In genomic region chr17:1055751-1056645, GRCh38 we compare ENCODE assay signal across 9 cellular contexts. TPM values are rescaled to one million over a fixed set of nuclear protein-coding genes. Genes with fewer than 3 reads are reported as not detected.
A peak's percentile ranks its signal among the peaks of the same experiment; 100 is the strongest.
DNase-seq lines count a peak whose midpoint lies in the region; ATAC-seq and TF ChIP-seq lines count a peak whose summit lies in the region.
"Had no signal": no experiment of that assay in that cellular context is flagged by ENCODE, and none has a peak within 500 bp of the region (broad histone marks: within the 10 kb centered on the region; RNA-seq: fewer than 3 reads in every experiment).

No MANE protein-coding gene starts in this region.

- no peaks in the 10 kb centered on the region for H3K9me3 ChIP-seq in transverse colon

- no peaks in the 10 kb centered on the region for H3K27me3 ChIP-seq in transverse colon

- TF ChIP-seq CTCF in natural killer cell (IDR thresholded peaks at IDR 0.05) (peak; percentile 60), transverse colon (IDR thresholded peaks at IDR 0.05) (peak; percentile 59 to 73 (median 62))

- no peak for TF ChIP-seq EP300 in transverse colon (IDR thresholded peaks at IDR 0.05; ENCODE audit: low read depth)

- H3K36me3 ChIP-seq in transverse colon: peaks cover 0 to 51% (median 15%) of the 10 kb centered on the region in 4 donors

- 71% methylated on average over 21 of the region's 22 CpGs; no CpG with 5 or more reads in 1 of the 2 donors for WGBS in transverse colon (ENCODE audit: low coverage in 1 of 2), 2 donors

- H3K27ac Mint-ChIP-seq in natural killer cell: no peak overlapping the region
- H3K27ac Mint-ChIP-seq: stimulated activated naive CD8-positive, alpha-beta T cell treated with anti-CD3 and anti-CD28 coated beads, Interleukin-15, Interleukin-2, amounts not matched to agents 100 ng/mL and 50 ng/mL, for 24 hours had no signal

- H3K4me3 ChIP-seq in transverse colon: no peak overlapping the region

- in situ Hi-C loops in transverse colon (cut with MboI; ENCODE audit: low pct_ligation_motif_present in 1 of 4, low pct_unique_long_range_greater_than_20kb in 1 of 4, low sequenced_read_pairs in 3 of 4): no loop called here

- no peak overlapping the region for H3K27ac ChIP-seq in transverse colon

- no peak overlapping the region for H3K4me3 Mint-ChIP-seq in natural killer cell
- H3K4me3 Mint-ChIP-seq: stimulated activated naive CD8-positive, alpha-beta T cell treated with anti-CD3 and anti-CD28 coated beads, Interleukin-15, Interleukin-2, amounts not matched to agents 100 ng/mL and 50 ng/mL, for 24 hours had no signal

- no peaks in the 10 kb centered on the region for H3K9me3 Mint-ChIP-seq in natural killer cell
- H3K9me3 Mint-ChIP-seq: stimulated activated naive CD8-positive, alpha-beta T cell treated with anti-CD3 and anti-CD28 coated beads, Interleukin-15, Interleukin-2, amounts not matched to agents 100 ng/mL and 50 ng/mL, for 24 hours had no signal

- H3K4me1 ChIP-seq in transverse colon: no peaks in the 10 kb centered on the region

- peaks cover 22% of the 10 kb centered on the region for H3K36me3 Mint-ChIP-seq in natural killer cell

- H3K27me3 Mint-ChIP-seq in natural killer cell (ENCODE audit: low read depth in 2 of 2): no peaks in the 10 kb centered on the region
- H3K27me3 Mint-ChIP-seq: stimulated activated naive CD8-positive, alpha-beta T cell treated with anti-CD3 and anti-CD28 coated beads, Interleukin-15, Interleukin-2, amounts not matched to agents 100 ng/mL and 50 ng/mL, for 24 hours had no signal

- no peak for TF ChIP-seq POLR2A in erythroblast (IDR thresholded peaks at IDR 0.05; ENCODE audit: low read length)
- no peak for TF ChIP-seq POLR2A in transverse colon (IDR thresholded peaks at IDR 0.05)

- DNase-seq in ELR (ENCODE audit: low read depth) (peak; percentile 67), NAMALWA (ENCODE audit: low spot score) (peak; percentile 38), erythroblast (lab: John Stamatoyannopoulos, UW) (peak; percentile 50 to 68), natural killer cell (no peak), transverse colon (peak; percentile 41), foreskin melanocyte (no peak)
- peak; percentile 73 for DNase-seq in activated CD8-positive, alpha-beta memory T cell treated with anti-CD3 and anti-CD28 coated beads for 24 hours

- intact Hi-C loops in natural killer cell (cut with micrococcal nuclease) (loop anchor here (5.0 kb wide), 1 partner anchor 914 kb away; a partner anchor contains a TSS), transverse colon (cut with DNase I; ENCODE audit: low total_unique reads) (loop anchor here (5.0 kb wide), 1 partner anchor 54 kb away; no protein-coding TSS in a partner anchor)

- peaks cover 5 to 8% of the 10 kb centered on the region in 2 donors for H3K4me1 Mint-ChIP-seq in natural killer cell

- ATAC-seq in natural killer cell (peak; percentile 50 to 77 (median 69)), HG03095 (IDR thresholded peaks at IDR 0.05; ENCODE audit: unreplicated experiment) (no peak)

RNA-seq across cellular contexts. Expression of gene TIMM22, which starts 59.1 kb away (rescaled TPM):
- total RNA-seq in natural killer cell (10 to 100 TPM in 1 of 3 donors, 1 to 10 TPM in 2; 7.8 to 11.3 (median 8.9) TPM), transverse colon (10 to 100 TPM; 10.5 to 17.6 (median 12.1) TPM)

Comparison
In these comparisons a context has a peak if more than half of its experiments do, and no peak if none do; other contexts are left out.
1. DNase-seq: peak in ELR (single experiment), NAMALWA (single experiment), activated CD8-positive, alpha-beta memory T cell treated with anti-CD3 and anti-CD28 coated beads for 24 hours (single experiment), erythroblast (2 of 2) and transverse colon (single experiment); none in natural killer cell (single experiment) and foreskin melanocyte (single experiment).